11 cellular contexts compared by ENCODE assay signal in the genomic region with DNA sequence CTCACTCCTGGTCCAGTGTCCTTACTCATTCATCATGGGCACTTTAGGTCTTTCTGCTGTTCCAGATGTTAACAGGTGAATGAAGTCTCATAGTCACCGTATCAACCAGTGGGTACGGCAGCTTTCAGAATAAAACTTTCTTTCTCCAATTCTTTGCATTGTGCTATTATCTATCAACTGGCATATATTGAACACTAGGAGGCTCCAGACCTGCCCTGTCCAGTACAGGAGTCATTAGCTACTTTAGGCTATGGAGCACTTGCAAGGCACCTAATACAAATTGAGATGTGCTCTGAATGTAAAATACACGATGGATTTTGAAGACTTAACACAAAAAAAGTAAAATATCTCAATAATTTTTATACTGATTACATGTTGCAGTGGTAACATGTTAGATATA. TPM values are rescaled to one million over a fixed set of nuclear protein-coding genes. Genes with fewer than 3 reads are reported as not detected.
A peak's percentile ranks its signal among the peaks of the same experiment; 100 is the strongest.
DNase-seq lines count a peak whose midpoint lies in the region; ATAC-seq and TF ChIP-seq lines count a peak whose summit lies in the region.
"Had no signal": no experiment of that assay in that cellular context is flagged by ENCODE, and none has a peak within 500 bp of the region (broad histone marks: within the 10 kb centered on the region; RNA-seq: fewer than 3 reads in every experiment).

No MANE protein-coding gene starts in this region.

- no peak overlapping the region for H3K27ac ChIP-seq in AG04450 (ENCODE audit: low read depth, low read length)
- no peak overlapping the region for H3K27ac ChIP-seq in PC-3 (ENCODE audit: low read length)
- H3K27ac ChIP-seq in CD4-positive, alpha-beta memory T cell (ENCODE audit: low read depth, low read length) = no peak overlapping the region

- no peak overlapping the region for H3K27ac Mint-ChIP-seq in Caco-2 (ENCODE audit: unreplicated experiment)
- peak overlapping the region in 1 of 7 donors; percentile 60 for H3K27ac Mint-ChIP-seq in CD4-positive, alpha-beta memory T cell
- H3K27ac Mint-ChIP-seq: brain had no signal

- CTCF ChIA-PET in AG04450 (lab: Charles Lee) = interaction anchor here (1.6 kb wide), 1 partner anchor 30 kb away, joined by 6 read pairs; no protein-coding TSS in a partner anchor
- CTCF ChIA-PET in PC-3 (lab: Charles Lee) = interaction anchor here (0.5 kb wide), 1 partner anchor 277 kb away, joined by 12 read pairs; no protein-coding TSS in a partner anchor
- CTCF ChIA-PET in Caco-2 (lab: Charles Lee) = no interaction called here
- CTCF ChIA-PET in CD4-positive, alpha-beta memory T cell (lab: Charles Lee; ENCODE audit: partially characterized antibody) = no interaction called here

- DNase-seq in AG04450 (ENCODE audit: low read depth, low spot score) = no peak
- peak; percentile 16 for DNase-seq in H7
- DNase-seq in PC-3 = no peak
- no peak for DNase-seq in fibroblast of mammary gland (ENCODE audit: low read depth)
- no peak for DNase-seq in Caco-2
- DNase-seq in CD4-positive, alpha-beta memory T cell = no peak
- no peak for DNase-seq in activated CD8-positive, alpha-beta memory T cell treated with anti-CD3 and anti-CD28 coated beads, Interleukin-2, amount 50 U/mL, for 4 hours
- DNase-seq: activated CD8-positive, alpha-beta memory T cell treated with anti-CD3 and anti-CD28 coated beads for 24 hours; effector memory CD4-positive, alpha-beta T cell had no signal

- no peaks in the 10 kb centered on the region for H3K4me1 Mint-ChIP-seq in Caco-2 (ENCODE audit: low read depth, unreplicated experiment)
- peaks cover 0 to 1% (median under 1%) of the 10 kb centered on the region in 4 donors for H3K4me1 Mint-ChIP-seq in CD4-positive, alpha-beta memory T cell

- no peaks in the 10 kb centered on the region for H3K9me2 ChIP-seq in PC-3 (replicated peaks; ENCODE audit: low read length)

- no TSS peak for BruUV-seq in PC-3 (replicated peaks; lab: Mats Ljungman, UMichigan)
- BruUV-seq in Caco-2 (replicated peaks; lab: Mats Ljungman, UMichigan) = no TSS peak

- H3K27me3 Mint-ChIP-seq in Caco-2 (ENCODE audit: insufficient read depth, unreplicated experiment) = no peaks in the 10 kb centered on the region
- H3K27me3 Mint-ChIP-seq in CD4-positive, alpha-beta memory T cell = no peaks in the 10 kb centered on the region
- H3K27me3 Mint-ChIP-seq: brain had no signal

- intact Hi-C loops in PC-3 (cut with micrococcal nuclease) (no loop called here), Caco-2 (cut with micrococcal nuclease; ENCODE audit: unreplicated experiment) (no loop called here)
- intact Hi-C loops in CD4-positive, alpha-beta memory T cell (cut with micrococcal nuclease) = no loop called here

- H3F3A ChIP-seq in PC-3 (ENCODE audit: low read length, unreplicated experiment) = no peaks in the 10 kb centered on the region

- peak; percentile 6; the same call in 1 of the 2 replicates for TF ChIP-seq CTCF in AG04450 (IDR thresholded peaks at IDR 0.05; ENCODE audit: low read depth, low read length)
- TF ChIP-seq CTCF in PC-3 (conservative IDR thresholded peaks at IDR 0.05; ENCODE audit: low read depth, low read length) = peak; percentile 48
- TF ChIP-seq CTCF in fibroblast of mammary gland (conservative IDR thresholded peaks at IDR 0.05; ENCODE audit: control insufficient read depth, insufficient read depth, low read depth, low read length) = peak; percentile 31
- peak in 1 of 2 experiments; percentile 7 for TF ChIP-seq CTCF in Caco-2 (IDR thresholded peaks at IDR 0.05; ENCODE audit: insufficient read depth in 1 of 2, low read depth in 1 of 2, low read length in 1 of 2, severe bottlenecking in 1 of 2, unreplicated experiment in 1 of 2)

- H3K9ac ChIP-seq in PC-3 (ENCODE audit: low read length) = no peak overlapping the region

- H3K4me1 ChIP-seq in PC-3 (ENCODE audit: insufficient read depth, low read length) (peaks cover 17% of the 10 kb centered on the region), Caco-2 (no peaks in the 10 kb centered on the region)
- H3K4me1 ChIP-seq in CD4-positive, alpha-beta memory T cell (ENCODE audit: insufficient read depth, low read length) = no peaks in the 10 kb centered on the region

- H3K36me3 ChIP-seq in H7 (replicated peaks; ENCODE audit: control insufficient read depth, insufficient read depth, low read length) (no peaks in the 10 kb centered on the region), PC-3 (ENCODE audit: low read depth, low read length) (0 out of 2 replicates have a peak, but pooled peaks cover 2% of the 10 kb centered on the region), Caco-2 (ENCODE audit: control insufficient read depth, insufficient read depth, low read length) (no peaks in the 10 kb centered on the region)
- H3K36me3 ChIP-seq in CD4-positive, alpha-beta memory T cell (ENCODE audit: insufficient read depth, low read length) = no peaks in the 10 kb centered on the region

- H2AFZ ChIP-seq in PC-3 (ENCODE audit: low read length) = no peak overlapping the region

- no peak overlapping the region for H3K4me2 ChIP-seq in PC-3 (ENCODE audit: low read length)

- H3K9me3 Mint-ChIP-seq in Caco-2 (ENCODE audit: unreplicated experiment) = no peaks in the 10 kb centered on the region
- peaks cover 0 to 9% (median 5%) of the 10 kb centered on the region in 8 donors for H3K9me3 Mint-ChIP-seq in CD4-positive, alpha-beta memory T cell

- no peaks in the 10 kb centered on the region for H3K79me2 ChIP-seq in PC-3 (ENCODE audit: low read length)

- H3K9me3 ChIP-seq in AG04450 (ENCODE audit: control insufficient read depth, insufficient read depth, low read length) (no peaks in the 10 kb centered on the region), PC-3 (ENCODE audit: low read length) (no peaks in the 10 kb centered on the region), Caco-2 (0 out of 2 replicates have a peak, but pooled peaks cover 2% of the 10 kb centered on the region)
- no peaks in the 10 kb centered on the region for H3K9me3 ChIP-seq in CD4-positive, alpha-beta memory T cell (ENCODE audit: control insufficient read depth in 1 of 2, low read length in 2 of 2)

- peaks cover 5% of the 10 kb centered on the region for H3K36me3 Mint-ChIP-seq in Caco-2 (ENCODE audit: insufficient read depth, unreplicated experiment)
- peaks cover 53 to 66% of the 10 kb centered on the region in 2 donors for H3K36me3 Mint-ChIP-seq in CD4-positive, alpha-beta memory T cell

- H3K27me3 ChIP-seq in AG04450 (ENCODE audit: control insufficient read depth, insufficient read depth, low read length) = no peaks in the 10 kb centered on the region
- H3K27me3 ChIP-seq in H7 (ENCODE audit: control insufficient read depth, insufficient read depth, low read length) = no peaks in the 10 kb centered on the region
- no peaks in the 10 kb centered on the region for H3K27me3 ChIP-seq in PC-3 (ENCODE audit: low read length)
- no peaks in the 10 kb centered on the region for H3K27me3 ChIP-seq in Caco-2 (replicated peaks; ENCODE audit: control insufficient read depth, insufficient read depth, low read length)
- H3K27me3 ChIP-seq in CD4-positive, alpha-beta memory T cell (ENCODE audit: insufficient read depth, low read length) = no peaks in the 10 kb centered on the region

- no peak overlapping the region for H3K4me3 Mint-ChIP-seq in Caco-2 (ENCODE audit: unreplicated experiment)
- no peak overlapping the region for H3K4me3 Mint-ChIP-seq in CD4-positive, alpha-beta memory T cell
- H3K4me3 Mint-ChIP-seq: brain had no signal

- H3K4me3 ChIP-seq in AG04450 (ENCODE audit: low read depth, low read length) (no peak overlapping the region), H7 (ENCODE audit: insufficient read depth, low read depth, low read length) (no peak overlapping the region), PC-3 (ENCODE audit: low read length) (no peak overlapping the region), fibroblast of mammary gland (ENCODE audit: control insufficient read depth, low read depth, low read length) (no peak overlapping the region), Caco-2 (ENCODE audit: low read depth, low read length) (no peak overlapping the region)
- H3K4me3 ChIP-seq in CD4-positive, alpha-beta memory T cell (ENCODE audit: low read length in 2 of 2) = no peak overlapping the region

- H4K20me1 ChIP-seq in PC-3 (ENCODE audit: low read length) = no peaks in the 10 kb centered on the region

- POLR2A ChIA-PET in AG04450 (lab: Yijun Ruan, JAX) = interaction anchor here (0.7 kb wide), 1 partner anchor 75 kb away, joined by 4 read pairs; no protein-coding TSS in a partner anchor
- POLR2A ChIA-PET in PC-3 (lab: Charles Lee; ENCODE audit: unreplicated experiment) = no interaction called here
- POLR2A ChIA-PET in Caco-2 (lab: Charles Lee) = no interaction called here
- POLR2A ChIA-PET in CD4-positive, alpha-beta memory T cell (lab: Charles Lee; ENCODE audit: partially characterized antibody) = no interaction called here

- no peak for ATAC-seq in PC-3
- ATAC-seq in HG03280 (IDR thresholded peaks at IDR 0.05; ENCODE audit: unreplicated experiment) = no peak

RNA-seq across cellular contexts. Expression of a gene that starts 43.2 kb away (rescaled TPM):
- 0.06 and 0.14 TPM in 2 replicates for polyA plus RNA-seq in AG04450 (2011; rRNA removed)
- polyA minus RNA-seq in AG04450 (2011; rRNA and poly(A)+ RNA removed) = 0.13 and 0.14 TPM in 2 replicates
- 0.14 and 1.00 TPM in 2 replicates for total RNA-seq in H7 (2014; rRNA removed; shearing (Covaris generic))
- total RNA-seq in PC-3 (2014; rRNA removed) (under 0.01 and 0.11 TPM in 2 replicates), Caco-2 (2022) (14.7 and 17.6 TPM in 2 replicates)
- 1 to 10 TPM in 1 of 2 experiments, under 1 TPM in 1; 0.91 to 2.1 TPM for total RNA-seq in CD4-positive, alpha-beta memory T cell
- under 1 TPM in 1 of 2 donors, not detected in 1; 0.17 TPM for polyA plus RNA-seq in CD4-positive, alpha-beta memory T cell

RNA-seq across cellular contexts. Expression of a gene that starts 50.7 kb away (rescaled TPM):
- 24.1 and 24.9 TPM in 2 replicates for polyA plus RNA-seq in AG04450 (2011; rRNA removed)
- polyA minus RNA-seq in AG04450 (2011; rRNA and poly(A)+ RNA removed) = 18.2 and 38.3 TPM in 2 replicates
- 66.4 and 101 TPM in 2 replicates for total RNA-seq in H7 (2014; rRNA removed; shearing (Covaris generic))
- 45.6 and 53.0 TPM in 2 replicates for total RNA-seq in PC-3 (2014; rRNA removed)
- total RNA-seq in Caco-2 (2022) = 51.4 and 58.3 TPM in 2 replicates
- total RNA-seq in CD4-positive, alpha-beta memory T cell = 10 to 100 TPM; 40.9 to 41.6 TPM
- 10 to 100 TPM; 61.0 to 64.0 TPM for polyA plus RNA-seq in CD4-positive, alpha-beta memory T cell

Comparison
In these comparisons a context has a peak if more than half of its experiments do, and no peak if none do; other contexts are left out.
1. CTCF ChIA-PET loops: an anchor here in AG04450 (1.6 kb wide) and PC-3 (0.5 kb wide); none called in Caco-2 and CD4-positive, alpha-beta memory T cell.